In genomic region chr1:85707267-85707989, GRCh38 we compare ENCODE assay signal across 8 cellular contexts. TPM values are rescaled to one million over a fixed set of nuclear protein-coding genes. Genes with fewer than 3 reads are reported as not detected.
DNase-seq lines count a peak whose midpoint lies in the region; ATAC-seq and TF ChIP-seq lines count a peak whose summit lies in the region.

No MANE protein-coding gene starts in this region.

- peak overlapping the region; percentile 65 to 90 for H3K27ac ChIP-seq in coronary artery
- no peak overlapping the region for H3K27ac ChIP-seq in neutrophil

- no peak for DNase-seq in activated CD4-positive, CD25-positive, alpha-beta regulatory T cell treated with anti-CD3 and anti-CD28 coated beads, Interleukin-2, amount 50 U/mL, for 72 hours
- DNase-seq in coronary artery (ENCODE audit: low spot score) (no peak), NCI-H2196 treated with DMSO at 0.1 percent for 48 hours (lab: John Stamatoyannopoulos, UW; ENCODE audit: unreplicated experiment) (no peak), occipital lobe (lab: John Stamatoyannopoulos, UW) (no peak), midbrain (lab: John Stamatoyannopoulos, UW) (no peak)

- H3K36me3 ChIP-seq in neutrophil = peaks cover 4% of the 10 kb centered on the region

- no peaks in the 10 kb centered on the region for H3K27me3 ChIP-seq in neutrophil

- H3K4me3 ChIP-seq in coronary artery (peak overlapping the region; percentile 80), neutrophil (ENCODE audit: low read depth in 1 of 2, low read length in 1 of 2) (peak overlapping the region; percentile 59 to 71)

- H3K4me1 ChIP-seq in neutrophil (ENCODE audit: control insufficient read depth in 1 of 2, insufficient read depth in 1 of 2, low read depth in 1 of 2, low read length in 1 of 2) = peaks cover 18 to 21% of the 10 kb centered on the region in 2 experiments

- TF ChIP-seq CTCF in coronary artery (IDR thresholded peaks at IDR 0.05) (no peak), neutrophil (IDR thresholded peaks at IDR 0.05) (no peak)

- no peaks in the 10 kb centered on the region for H3K9me3 ChIP-seq in neutrophil

- peak; percentile 9 to 10 for ATAC-seq in activated CD4-positive, CD25-positive, alpha-beta regulatory T cell treated with anti-CD3 and anti-CD28 coated beads, Interleukin-2, amount 50 U/mL, for 24 hours
- peak; percentile 8 for ATAC-seq in HG03558 (IDR thresholded peaks at IDR 0.05; ENCODE audit: extremely low read depth, unreplicated experiment)

RNA-seq across cellular contexts. Expression of gene ZNHIT6, which starts 0.8 kb away (rescaled TPM):
- total RNA-seq in occipital lobe = 12.8 TPM
